Comparison of ENCODE assay signal across 37 cellular contexts in genomic region chr2:27420996-27421395, GRCh38. TPM values are rescaled to one million over a fixed set of nuclear protein-coding genes. Genes with fewer than 3 reads are reported as not detected.
"Had no signal": no experiment of that assay in that cellular context is flagged by ENCODE, and none has a peak within 500 bp of the region (broad histone marks: within the 10 kb centered on the region; RNA-seq: fewer than 3 reads in every experiment).

No MANE protein-coding gene starts in this region.

- H3K9me3 Mint-ChIP-seq: activated CD4-positive, alpha-beta memory T cell treated with anti-CD3 and anti-CD28 coated beads for 36 hours; activated CD4-positive, alpha-beta T cell treated with anti-CD3 and anti-CD28 coated beads, Interleukin-2, amount 10 ng/mL, durations not matched to agents 24 days and 14 days; activated T-cell treated with anti-CD3 and anti-CD28 coated beads, Interleukin-2, amount 50 U/mL, for 24 hours; activated T-cell treated with anti-CD3 and anti-CD28 coated beads, Interleukin-2, amount 50 U/mL, for 72 hours; central memory CD8-positive, alpha-beta T cell; dendritic cell treated with granulocyte-macrophage colony-stimulating factor and Interleukin-4, amounts not matched to agents 40 ng/mL and 50 ng/mL, for 4 days; endodermal cell; T-helper 2 cell treated with Interferon-gamma antibody and Interleukin-4, amounts not matched to agents 5 μg/mL and 100 μg/mL, for 36 hours had no signal

- H3K4me1 Mint-ChIP-seq: activated CD4-positive, alpha-beta T cell treated with anti-CD3 and anti-CD28 coated beads for 36 hours; activated CD4-positive, alpha-beta T cell treated with anti-CD3 and anti-CD28 coated beads, Interleukin-2, amount 10 ng/mL, durations not matched to agents 24 days and 14 days; activated CD8-positive, alpha-beta memory T cell treated with anti-CD3 and anti-CD28 coated beads, Interleukin-2, amount 10 ng/mL, durations not matched to agents 7 days and 5 days; central memory CD8-positive, alpha-beta T cell; endodermal cell had no signal

- H3K4me1 ChIP-seq: body of pancreas, breast epithelium, esophagus squamous epithelium, gastroesophageal sphincter, heart right ventricle had no signal

- H3K27ac Mint-ChIP-seq: activated CD4-positive, alpha-beta memory T cell treated with anti-CD3 and anti-CD28 coated beads for 36 hours; activated CD4-positive, alpha-beta T cell treated with anti-CD3 and anti-CD28 coated beads for 36 hours; activated CD4-positive, alpha-beta T cell treated with anti-CD3 and anti-CD28 coated beads, Interleukin-2, amount 10 ng/mL, durations not matched to agents 24 days and 14 days; activated CD8-positive, alpha-beta memory T cell treated with anti-CD3 and anti-CD28 coated beads, Interleukin-2, amount 10 ng/mL, durations not matched to agents 7 days and 5 days; activated CD8-positive, alpha-beta T cell treated with anti-CD3 and anti-CD28 coated beads, Interleukin-2, amount 10 ng/mL, durations not matched to agents 7 days and 5 days; activated naive CD8-positive, alpha-beta T cell; activated T-cell treated with anti-CD3 and anti-CD28 coated beads, Interleukin-2, amount 50 U/mL, for 24 hours; activated T-cell treated with anti-CD3 and anti-CD28 coated beads, Interleukin-2, amount 50 U/mL, for 72 hours; dendritic cell treated with granulocyte-macrophage colony-stimulating factor and Interleukin-4, amounts not matched to agents 40 ng/mL and 50 ng/mL, for 4 days; endodermal cell; T-helper 17 cell; T-helper 2 cell treated with Interferon-gamma antibody and Interleukin-4, amounts not matched to agents 5 μg/mL and 100 μg/mL, for 36 hours had no signal

- ATAC-seq: activated CD4-positive, alpha-beta T cell treated with anti-CD3 and anti-CD28 coated beads for 36 hours; activated CD8-positive, alpha-beta memory T cell treated with anti-CD3 and anti-CD28 coated beads, Interleukin-2, amount 10 ng/mL, durations not matched to agents 7 days and 5 days; activated CD8-positive, alpha-beta T cell treated with anti-CD3 and anti-CD28 coated beads, Interleukin-2, amount 10 ng/mL, durations not matched to agents 7 days and 5 days; activated T-cell treated with anti-CD3 and anti-CD28 coated beads, Interleukin-2, amount 50 U/mL, for 72 hours; body of pancreas; gastroesophageal sphincter; heart right ventricle; T-helper 17 cell had no signal

- DNase-seq: activated CD4-positive, alpha-beta memory T cell treated with anti-CD3 and anti-CD28 coated beads for 36 hours; activated CD4-positive, alpha-beta T cell treated with anti-CD3 and anti-CD28 coated beads for 36 hours; activated CD4-positive, alpha-beta T cell treated with anti-CD3 and anti-CD28 coated beads, Interleukin-2, amount 10 ng/mL, durations not matched to agents 24 days and 14 days; activated CD4-positive, CD25-positive, alpha-beta regulatory T cell; activated CD4-positive, CD25-positive, alpha-beta regulatory T cell treated with anti-CD3 and anti-CD28 coated beads, Interleukin-2, amount 50 U/mL, for 72 hours; activated CD8-positive, alpha-beta memory T cell treated with anti-CD3 and anti-CD28 coated beads, Interleukin-2, amount 10 ng/mL, durations not matched to agents 7 days and 5 days; activated CD8-positive, alpha-beta memory T cell treated with anti-CD3 and anti-CD28 coated beads, Interleukin-2, amount 50 U/mL, for 4 hours; activated CD8-positive, alpha-beta T cell treated with anti-CD3 and anti-CD28 coated beads, Interleukin-2, amount 10 ng/mL, durations not matched to agents 7 days and 5 days; activated gamma-delta T cell; activated naive CD4-positive, alpha-beta T cell; activated naive CD4-positive, alpha-beta T cell treated with anti-CD3 and anti-CD28 coated beads, Interleukin-2, amount 50 U/mL, for 16 hours; activated T-cell treated with anti-CD3 and anti-CD28 coated beads, Interleukin-2, amount 50 U/mL, for 24 hours; activated T-cell treated with anti-CD3 and anti-CD28 coated beads, Interleukin-2, amount 50 U/mL, for 72 hours; amniotic stem cell; aorta; body of pancreas; dorsolateral prefrontal cortex; effector memory CD4-positive, alpha-beta T cell; endodermal cell; erythroblast; esophagus squamous epithelium; foreskin melanocyte; heart right ventricle; T-helper 1 cell; T-helper 17 cell; T1000 had no signal

- H3K27me3 Mint-ChIP-seq: activated CD4-positive, alpha-beta memory T cell treated with anti-CD3 and anti-CD28 coated beads for 36 hours; activated CD4-positive, alpha-beta T cell treated with anti-CD3 and anti-CD28 coated beads for 36 hours; activated naive CD8-positive, alpha-beta T cell; activated T-cell treated with anti-CD3 and anti-CD28 coated beads, Interleukin-2, amount 50 U/mL, for 24 hours; central memory CD8-positive, alpha-beta T cell; T-helper 17 cell had no signal

- H3K4me3 Mint-ChIP-seq: activated CD4-positive, alpha-beta memory T cell treated with anti-CD3 and anti-CD28 coated beads for 36 hours; activated CD4-positive, alpha-beta T cell treated with anti-CD3 and anti-CD28 coated beads for 36 hours; activated CD4-positive, alpha-beta T cell treated with anti-CD3 and anti-CD28 coated beads, Interleukin-2, amount 10 ng/mL, durations not matched to agents 24 days and 14 days; activated CD8-positive, alpha-beta memory T cell treated with anti-CD3 and anti-CD28 coated beads, Interleukin-2, amount 10 ng/mL, durations not matched to agents 7 days and 5 days; activated CD8-positive, alpha-beta T cell treated with anti-CD3 and anti-CD28 coated beads, Interleukin-2, amount 10 ng/mL, durations not matched to agents 7 days and 5 days; activated naive CD8-positive, alpha-beta T cell; activated T-cell treated with anti-CD3 and anti-CD28 coated beads, Interleukin-2, amount 50 U/mL, for 24 hours; activated T-cell treated with anti-CD3 and anti-CD28 coated beads, Interleukin-2, amount 50 U/mL, for 72 hours; central memory CD8-positive, alpha-beta T cell; dendritic cell treated with granulocyte-macrophage colony-stimulating factor and Interleukin-4, amounts not matched to agents 40 ng/mL and 50 ng/mL, for 4 days; endodermal cell; T-helper 17 cell; T-helper 2 cell treated with Interferon-gamma antibody and Interleukin-4, amounts not matched to agents 5 μg/mL and 100 μg/mL, for 36 hours had no signal

- H3K27me3 ChIP-seq: body of pancreas, breast epithelium, dorsolateral prefrontal cortex, esophagus squamous epithelium, heart right ventricle had no signal

- H3K9me3 ChIP-seq: body of pancreas, breast epithelium, esophagus squamous epithelium, gastroesophageal sphincter, heart right ventricle had no signal

- H3K36me3 ChIP-seq: breast epithelium, esophagus squamous epithelium, gastroesophageal sphincter, heart right ventricle had no signal

- H3K4me3 ChIP-seq: body of pancreas, breast epithelium, coronary artery, dorsolateral prefrontal cortex, esophagus squamous epithelium, gastroesophageal sphincter, heart right ventricle had no signal

- H3K36me3 Mint-ChIP-seq: activated CD4-positive, alpha-beta memory T cell treated with anti-CD3 and anti-CD28 coated beads for 36 hours; activated CD8-positive, alpha-beta memory T cell treated with anti-CD3 and anti-CD28 coated beads, Interleukin-2, amount 10 ng/mL, durations not matched to agents 7 days and 5 days; activated naive CD8-positive, alpha-beta T cell had no signal

- H3K27ac ChIP-seq: body of pancreas, breast epithelium, coronary artery, dorsolateral prefrontal cortex, esophagus squamous epithelium, gastroesophageal sphincter, heart right ventricle had no signal

RNA-seq across cellular contexts. Expression of gene KRTCAP3, which starts 21.2 kb away (rescaled TPM):
- total RNA-seq: cardiac septum, cerebellum, fibroblast of villous mesenchyme, glomerular endothelial cell had no signal
